Comparison of ENCODE assay signal across 8 cellular contexts in the genomic region with DNA sequence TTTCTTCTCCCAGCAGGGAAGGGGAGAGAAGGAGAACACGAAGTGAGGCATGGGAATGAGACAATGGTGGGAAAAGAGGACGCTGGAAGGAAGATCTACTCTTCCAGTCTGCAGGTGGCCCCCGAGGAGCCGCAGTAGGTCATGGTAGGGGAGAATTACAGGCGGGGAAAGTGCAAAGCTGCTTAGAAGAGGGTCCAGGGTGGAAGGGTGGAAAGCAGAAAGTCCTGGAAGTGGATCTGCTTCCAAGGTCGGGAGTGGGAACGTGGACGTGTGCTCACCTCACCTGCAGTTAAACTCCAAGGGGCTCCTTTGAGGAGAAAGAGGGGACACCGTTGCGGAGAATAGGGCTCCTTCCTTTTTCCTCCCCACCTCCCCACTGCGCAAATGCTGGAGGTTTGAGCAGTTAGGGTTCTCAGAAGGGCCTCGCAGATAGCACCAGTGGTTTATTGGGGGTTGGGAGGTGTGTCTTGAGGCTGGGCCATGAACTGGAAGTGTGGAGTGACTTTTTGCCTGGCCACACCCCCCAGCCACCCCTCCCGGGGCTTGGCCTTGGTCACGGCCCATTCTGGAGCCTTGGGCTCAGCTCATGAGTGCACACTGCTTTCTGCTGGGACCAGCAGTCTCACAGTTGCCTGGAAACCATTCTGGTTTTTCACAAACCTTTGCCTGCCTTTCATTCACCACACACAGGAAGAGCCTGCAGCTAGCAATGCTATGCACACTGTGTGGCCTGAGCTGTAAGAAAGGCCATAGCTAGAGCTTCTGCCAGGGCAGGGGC.
DNase-seq lines count a peak whose midpoint lies in the region; ATAC-seq and TF ChIP-seq lines count a peak whose summit lies in the region.

No MANE protein-coding gene starts in this region.

- H4K20me1 ChIP-seq in Loucy (ENCODE audit: insufficient read depth, low read length, poor library complexity, severe bottlenecking), result no peaks in the 10 kb centered on the region

- H3F3A ChIP-seq in Loucy (ENCODE audit: low read depth), result peaks cover 39% of the 10 kb centered on the region

- peaks cover 25% of the 10 kb centered on the region for H3K79me2 ChIP-seq in Loucy (ENCODE audit: insufficient read depth, low read length)

- peak overlapping the region; percentile 99 for H3K9ac ChIP-seq in Loucy (ENCODE audit: low read depth, low read length, poor library complexity, severe bottlenecking)

- H3K4me3 Mint-ChIP-seq in activated T-cell treated with anti-CD3 and anti-CD28 coated beads, Interleukin-2, amount 50 U/mL, for 24 hours, result peak overlapping the region; percentile 16
- peak overlapping the region; percentile 60 to 87 (median 76) for H3K4me3 Mint-ChIP-seq in naive thymus-derived CD8-positive, alpha-beta T cell
- H3K4me3 Mint-ChIP-seq in chondrocyte (ENCODE audit: unreplicated experiment), result no peak overlapping the region

- no peaks in the 10 kb centered on the region for H3K36me3 ChIP-seq in Loucy (ENCODE audit: insufficient read depth, low read length)

- H3K9me3 ChIP-seq in Loucy (ENCODE audit: insufficient read depth, low read depth, low read length), result no peaks in the 10 kb centered on the region

- no peaks in the 10 kb centered on the region for H3K36me3 Mint-ChIP-seq in activated T-cell treated with anti-CD3 and anti-CD28 coated beads, Interleukin-2, amount 50 U/mL, for 24 hours (ENCODE audit: low read depth)
- H3K36me3 Mint-ChIP-seq in naive thymus-derived CD8-positive, alpha-beta T cell, result no peaks in the 10 kb centered on the region
- H3K36me3 Mint-ChIP-seq in chondrocyte (ENCODE audit: low read depth), result no peaks in the 10 kb centered on the region

- TF ChIP-seq CTCF in Loucy (conservative IDR thresholded peaks at IDR 0.05; ENCODE audit: low read length), result no peak
- TF ChIP-seq CTCF in chondrocyte (IDR thresholded peaks at IDR 0.05), result no peak

- H3K4me1 ChIP-seq in Loucy (ENCODE audit: insufficient read depth, low read length, poor library complexity, severe bottlenecking), result peaks cover 93% of the 10 kb centered on the region

- H3K27me3 ChIP-seq in Loucy (ENCODE audit: insufficient read depth, low read length, poor library complexity, severe bottlenecking), result no peaks in the 10 kb centered on the region

- H3K27ac Mint-ChIP-seq in activated T-cell treated with anti-CD3 and anti-CD28 coated beads, Interleukin-2, amount 50 U/mL, for 24 hours, result peak overlapping the region; percentile 70
- peak overlapping the region; percentile 88 to 97 (median 93) for H3K27ac Mint-ChIP-seq in naive thymus-derived CD8-positive, alpha-beta T cell
- no peak overlapping the region for H3K27ac Mint-ChIP-seq in chondrocyte (ENCODE audit: unreplicated experiment)

- no peaks in the 10 kb centered on the region for H3K9me2 ChIP-seq in Loucy (replicated peaks; ENCODE audit: low read depth, low read length)

- POLR2A ChIA-PET in naive thymus-derived CD8-positive, alpha-beta T cell (lab: Charles Lee), result interaction anchor here (0.6 to 2.2 kb wide), 10 partner anchors 9 to 116 kb away, joined by 3 to 23 read pairs (median 4); partner anchors contain the start of gene LEMD2

- H3K4me3 ChIP-seq in Loucy (ENCODE audit: low read length, poor library complexity, severe bottlenecking), result peak overlapping the region; percentile 80

- H3K9me3 Mint-ChIP-seq in activated T-cell treated with anti-CD3 and anti-CD28 coated beads, Interleukin-2, amount 50 U/mL, for 24 hours, result no peaks in the 10 kb centered on the region
- H3K9me3 Mint-ChIP-seq in naive thymus-derived CD8-positive, alpha-beta T cell, result no peaks in the 10 kb centered on the region
- H3K9me3 Mint-ChIP-seq in chondrocyte (ENCODE audit: low read depth), result no peaks in the 10 kb centered on the region

- peak; percentile 88 for ATAC-seq in naive thymus-derived CD8-positive, alpha-beta T cell
- no peak for ATAC-seq in GM18873 (IDR thresholded peaks at IDR 0.05; ENCODE audit: low FRiP score, unreplicated experiment)
- ATAC-seq in HG03039 (IDR thresholded peaks at IDR 0.05; ENCODE audit: unreplicated experiment), result no peak

- peak overlapping the region; percentile 92 for H3K4me2 ChIP-seq in Loucy (ENCODE audit: low read depth, low read length, poor library complexity, severe bottlenecking)

- peak; percentile 31 for DNase-seq in NCI-H2196 (lab: John Stamatoyannopoulos, UW; ENCODE audit: unreplicated experiment)
- DNase-seq in NCI-H2196 treated with DMSO at 0.1 percent for 48 hours (lab: John Stamatoyannopoulos, UW; ENCODE audit: unreplicated experiment), result no peak
- peak; percentile 69 for DNase-seq in activated T-cell treated with anti-CD3 and anti-CD28 coated beads, Interleukin-2, amount 50 U/mL, for 24 hours
- peak in 9 of 10 donors; percentile 32 to 89 (median 81) for DNase-seq in naive thymus-derived CD8-positive, alpha-beta T cell
- DNase-seq in chondrocyte (ENCODE audit: low spot score), result no peak

- no peak overlapping the region for H2AFZ ChIP-seq in Loucy (ENCODE audit: low read length)

- H3K4me1 Mint-ChIP-seq in activated T-cell treated with anti-CD3 and anti-CD28 coated beads, Interleukin-2, amount 50 U/mL, for 24 hours (ENCODE audit: low read depth), result peaks cover 58% of the 10 kb centered on the region
- peaks cover 56 to 86% (median 81%) of the 10 kb centered on the region in 4 donors for H3K4me1 Mint-ChIP-seq in naive thymus-derived CD8-positive, alpha-beta T cell
- H3K4me1 Mint-ChIP-seq in chondrocyte (ENCODE audit: low read depth), result no peaks in the 10 kb centered on the region

- H3K27me3 Mint-ChIP-seq in activated T-cell treated with anti-CD3 and anti-CD28 coated beads, Interleukin-2, amount 50 U/mL, for 24 hours, result no peaks in the 10 kb centered on the region
- no peaks in the 10 kb centered on the region for H3K27me3 Mint-ChIP-seq in naive thymus-derived CD8-positive, alpha-beta T cell
- H3K27me3 Mint-ChIP-seq in chondrocyte (ENCODE audit: low read depth), result peaks cover 46% of the 10 kb centered on the region

Comparison
In these comparisons a context has a peak if more than half of its experiments do, and no peak if none do; other contexts are left out.
1. DNase-seq: peak in NCI-H2196 (single experiment), activated T-cell treated with anti-CD3 and anti-CD28 coated beads, Interleukin-2, amount 50 U/mL, for 24 hours (single experiment) and naive thymus-derived CD8-positive, alpha-beta T cell (9 of 10); none in NCI-H2196 treated with DMSO at 0.1 percent for 48 hours (single experiment) and chondrocyte (single experiment).
2. ATAC-seq: peak in naive thymus-derived CD8-positive, alpha-beta T cell (2 of 2); none in GM18873 (single experiment) and HG03039 (single experiment).